1 cellular context compared by ENCODE assay signal in the genomic region with DNA sequence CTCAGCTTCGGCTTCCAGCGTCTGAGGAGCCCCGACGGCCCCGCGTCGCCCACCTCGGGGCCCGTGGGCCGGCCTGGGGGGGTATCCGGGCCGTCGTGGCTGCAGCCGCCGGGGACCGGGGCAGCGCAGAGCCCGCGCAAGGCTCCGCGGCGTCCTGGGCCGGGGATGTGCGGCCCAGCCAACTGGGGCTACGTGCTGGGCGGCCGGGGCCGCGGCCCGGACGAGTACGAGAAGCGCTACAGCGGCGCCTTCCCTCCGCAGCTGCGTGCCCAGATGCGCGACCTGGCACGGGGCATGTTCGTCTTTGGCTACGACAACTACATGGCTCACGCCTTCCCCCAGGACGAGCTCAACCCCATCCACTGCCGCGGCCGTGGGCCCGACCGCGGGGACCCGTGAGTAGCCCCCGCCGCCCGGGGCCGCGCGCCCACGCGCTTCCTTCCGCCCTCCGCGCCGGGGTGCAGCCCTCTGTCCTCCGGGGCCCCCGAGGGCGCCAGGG.
TF ChIP-seq lines count a peak whose summit lies in the region.

No MANE protein-coding gene starts in this region.

TF ChIP-seq in HepG2, 621 proteins besides CTCF, POLR2A, EP300 and RAD21 (continued from another document and continues in another):
- TF ChIP-seq, protein P1, sequence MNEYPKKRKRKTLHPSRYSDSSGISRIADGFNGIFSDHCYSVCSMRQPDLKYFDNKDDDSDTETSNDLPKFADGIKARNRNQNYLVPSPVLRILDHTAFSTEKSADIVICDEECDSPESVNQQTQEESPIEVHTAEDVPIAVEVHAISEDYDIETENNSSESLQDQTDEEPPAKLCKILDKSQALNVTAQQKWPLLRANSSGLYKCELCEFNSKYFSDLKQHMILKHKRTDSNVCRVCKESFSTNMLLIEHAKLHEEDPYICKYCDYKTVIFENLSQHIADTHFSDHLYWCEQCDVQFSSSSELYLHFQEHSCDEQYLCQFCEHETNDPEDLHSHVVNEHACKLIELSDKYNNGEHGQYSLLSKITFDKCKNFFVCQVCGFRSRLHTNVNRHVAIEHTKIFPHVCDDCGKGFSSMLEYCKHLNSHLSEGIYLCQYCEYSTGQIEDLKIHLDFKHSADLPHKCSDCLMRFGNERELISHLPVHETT (CRISPR knock-in tag; conservative IDR thresholded peaks at IDR 0.05), result no peak
- TF ChIP-seq ATF7 (IDR thresholded peaks at IDR 0.05) (no peak), ATF7 (CRISPR knock-in tag; IDR thresholded peaks at IDR 0.05) (no peak), ZNF724P (CRISPR knock-in tag; IDR thresholded peaks at IDR 0.05; ENCODE audit: borderline replicate concordance) (0 out of 2 replicates have a peak, but pooled peaks have one; percentile 21), ZEB1 (IDR thresholded peaks at IDR 0.05; ENCODE audit: insufficient replicate concordance, low read depth) (no peak), ZNF138 (CRISPR knock-in tag; IDR thresholded peaks at IDR 0.05; ENCODE audit: low read depth) (no peak), ZNF792 (CRISPR knock-in tag; IDR thresholded peaks at IDR 0.05) (no peak), TRIM24 (CRISPR knock-in tag; IDR thresholded peaks at IDR 0.05) (no peak), RFX3 (CRISPR knock-in tag; IDR thresholded peaks at IDR 0.05) (no peak), ESRRA (CRISPR knock-in tag; IDR thresholded peaks at IDR 0.05; ENCODE audit: low read depth) (no peak), NCOR1 (IDR thresholded peaks at IDR 0.05; ENCODE audit: borderline replicate concordance, low read length) (no peak), ZNF790 (CRISPR knock-in tag; IDR thresholded peaks at IDR 0.05; ENCODE audit: borderline replicate concordance) (0 out of 2 replicates have a peak, but pooled peaks have one; percentile 12), PITX1 (CRISPR knock-in tag; IDR thresholded peaks at IDR 0.05) (no peak), KDM5A (IDR thresholded peaks at IDR 0.05; ENCODE audit: borderline replicate concordance, low read length) (no peak; the same call in 1 of the 2 replicates), TMF1 (CRISPR knock-in tag; IDR thresholded peaks at IDR 0.05; ENCODE audit: low read depth) (peak; percentile 70; the same call in 1 of the 2 replicates), ZFX (CRISPR knock-in tag; IDR thresholded peaks at IDR 0.05; ENCODE audit: low read depth) (peak; percentile 78), NONO (IDR thresholded peaks at IDR 0.05) (no peak), NONO (CRISPR knock-in tag; conservative IDR thresholded peaks at IDR 0.05) (no peak), ZNF879 (CRISPR knock-in tag; IDR thresholded peaks at IDR 0.05) (no peak), HOXA3 (CRISPR knock-in tag; IDR thresholded peaks at IDR 0.05) (0 out of 2 replicates have a peak, but pooled peaks have one; percentile 7), ZNF614 (CRISPR knock-in tag; IDR thresholded peaks at IDR 0.05; ENCODE audit: borderline replicate concordance) (no peak), BRCA1 (CRISPR knock-in tag; IDR thresholded peaks at IDR 0.05) (no peak), HDAC1 (CRISPR knock-in tag; IDR thresholded peaks at IDR 0.05) (0 out of 2 replicates have a peak, but pooled peaks have one; percentile 7), ZNF264 (CRISPR knock-in tag; IDR thresholded peaks at IDR 0.05) (no peak), ZNF510 (CRISPR knock-in tag; IDR thresholded peaks at IDR 0.05; ENCODE audit: low read depth) (no peak), ZNF354B (CRISPR knock-in tag; IDR thresholded peaks at IDR 0.05) (no peak), MYC (CRISPR knock-in tag; IDR thresholded peaks at IDR 0.05; ENCODE audit: borderline replicate concordance) (peak; percentile 39; the same call in 1 of the 2 replicates), ZNF562 (CRISPR knock-in tag; IDR thresholded peaks at IDR 0.05; ENCODE audit: borderline replicate concordance) (no peak), ARNTL (CRISPR knock-in tag; IDR thresholded peaks at IDR 0.05) (no peak), GABPA (IDR thresholded peaks at IDR 0.05; ENCODE audit: low read depth, low read length) (peak; percentile 46; the same call in 1 of the 2 replicates), GABPA (CRISPR knock-in tag; IDR thresholded peaks at IDR 0.05; ENCODE audit: low read depth) (no peak), YY1 (IDR thresholded peaks at IDR 0.05; ENCODE audit: insufficient read depth, insufficient replicate concordance, low read depth, low read length) (peak; percentile 2), ETV6 (CRISPR knock-in tag; conservative IDR thresholded peaks at IDR 0.05) (no peak), IRX3 (CRISPR knock-in tag; IDR thresholded peaks at IDR 0.05; ENCODE audit: borderline replicate concordance, low read depth) (peak; percentile 40; the same call in 1 of the 2 replicates), KAT7 (CRISPR knock-in tag; IDR thresholded peaks at IDR 0.05; ENCODE audit: borderline replicate concordance) (no peak), PRMT3 (CRISPR knock-in tag; IDR thresholded peaks at IDR 0.05; ENCODE audit: borderline replicate concordance, low read depth) (no peak), ZNF713 (CRISPR knock-in tag; IDR thresholded peaks at IDR 0.05) (no peak), AGO2 (optimal IDR thresholded peaks at IDR 0.05; ENCODE audit: low read depth, low read length) (peak; percentile 55), ZFY (CRISPR knock-in tag; IDR thresholded peaks at IDR 0.05) (peak; percentile 75), MEF2D (CRISPR knock-in tag; IDR thresholded peaks at IDR 0.05) (no peak), EED (CRISPR knock-in tag; IDR thresholded peaks at IDR 0.05) (no peak), CENPT (CRISPR knock-in tag; IDR thresholded peaks at IDR 0.05; ENCODE audit: low read depth) (peak; percentile 55; the same call in 1 of the 2 replicates)
- TF ChIP-seq, protein P2, sequence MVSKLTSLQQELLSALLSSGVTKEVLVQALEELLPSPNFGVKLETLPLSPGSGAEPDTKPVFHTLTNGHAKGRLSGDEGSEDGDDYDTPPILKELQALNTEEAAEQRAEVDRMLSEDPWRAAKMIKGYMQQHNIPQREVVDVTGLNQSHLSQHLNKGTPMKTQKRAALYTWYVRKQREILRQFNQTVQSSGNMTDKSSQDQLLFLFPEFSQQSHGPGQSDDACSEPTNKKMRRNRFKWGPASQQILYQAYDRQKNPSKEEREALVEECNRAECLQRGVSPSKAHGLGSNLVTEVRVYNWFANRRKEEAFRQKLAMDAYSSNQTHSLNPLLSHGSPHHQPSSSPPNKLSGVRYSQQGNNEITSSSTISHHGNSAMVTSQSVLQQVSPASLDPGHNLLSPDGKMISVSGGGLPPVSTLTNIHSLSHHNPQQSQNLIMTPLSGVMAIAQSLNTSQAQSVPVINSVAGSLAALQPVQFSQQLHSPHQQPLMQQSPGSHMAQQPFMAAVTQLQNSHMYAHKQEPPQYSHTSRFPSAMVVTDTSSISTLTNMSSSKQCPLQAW (CRISPR knock-in tag; IDR thresholded peaks at IDR 0.05), result no peak
- TF ChIP-seq, protein P3, sequence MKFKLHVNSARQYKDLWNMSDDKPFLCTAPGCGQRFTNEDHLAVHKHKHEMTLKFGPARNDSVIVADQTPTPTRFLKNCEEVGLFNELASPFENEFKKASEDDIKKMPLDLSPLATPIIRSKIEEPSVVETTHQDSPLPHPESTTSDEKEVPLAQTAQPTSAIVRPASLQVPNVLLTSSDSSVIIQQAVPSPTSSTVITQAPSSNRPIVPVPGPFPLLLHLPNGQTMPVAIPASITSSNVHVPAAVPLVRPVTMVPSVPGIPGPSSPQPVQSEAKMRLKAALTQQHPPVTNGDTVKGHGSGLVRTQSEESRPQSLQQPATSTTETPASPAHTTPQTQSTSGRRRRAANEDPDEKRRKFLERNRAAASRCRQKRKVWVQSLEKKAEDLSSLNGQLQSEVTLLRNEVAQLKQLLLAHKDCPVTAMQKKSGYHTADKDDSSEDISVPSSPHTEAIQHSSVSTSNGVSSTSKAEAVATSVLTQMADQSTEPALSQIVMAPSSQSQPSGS (CRISPR knock-in tag; IDR thresholded peaks at IDR 0.05), result no peak
- TF ChIP-seq, protein P4, sequence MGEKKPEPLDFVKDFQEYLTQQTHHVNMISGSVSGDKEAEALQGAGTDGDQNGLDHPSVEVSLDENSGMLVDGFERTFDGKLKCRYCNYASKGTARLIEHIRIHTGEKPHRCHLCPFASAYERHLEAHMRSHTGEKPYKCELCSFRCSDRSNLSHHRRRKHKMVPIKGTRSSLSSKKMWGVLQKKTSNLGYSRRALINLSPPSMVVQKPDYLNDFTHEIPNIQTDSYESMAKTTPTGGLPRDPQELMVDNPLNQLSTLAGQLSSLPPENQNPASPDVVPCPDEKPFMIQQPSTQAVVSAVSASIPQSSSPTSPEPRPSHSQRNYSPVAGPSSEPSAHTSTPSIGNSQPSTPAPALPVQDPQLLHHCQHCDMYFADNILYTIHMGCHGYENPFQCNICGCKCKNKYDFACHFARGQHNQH (CRISPR knock-in tag; IDR thresholded peaks at IDR 0.05), result no peak
- TF ChIP-seq, protein P5, sequence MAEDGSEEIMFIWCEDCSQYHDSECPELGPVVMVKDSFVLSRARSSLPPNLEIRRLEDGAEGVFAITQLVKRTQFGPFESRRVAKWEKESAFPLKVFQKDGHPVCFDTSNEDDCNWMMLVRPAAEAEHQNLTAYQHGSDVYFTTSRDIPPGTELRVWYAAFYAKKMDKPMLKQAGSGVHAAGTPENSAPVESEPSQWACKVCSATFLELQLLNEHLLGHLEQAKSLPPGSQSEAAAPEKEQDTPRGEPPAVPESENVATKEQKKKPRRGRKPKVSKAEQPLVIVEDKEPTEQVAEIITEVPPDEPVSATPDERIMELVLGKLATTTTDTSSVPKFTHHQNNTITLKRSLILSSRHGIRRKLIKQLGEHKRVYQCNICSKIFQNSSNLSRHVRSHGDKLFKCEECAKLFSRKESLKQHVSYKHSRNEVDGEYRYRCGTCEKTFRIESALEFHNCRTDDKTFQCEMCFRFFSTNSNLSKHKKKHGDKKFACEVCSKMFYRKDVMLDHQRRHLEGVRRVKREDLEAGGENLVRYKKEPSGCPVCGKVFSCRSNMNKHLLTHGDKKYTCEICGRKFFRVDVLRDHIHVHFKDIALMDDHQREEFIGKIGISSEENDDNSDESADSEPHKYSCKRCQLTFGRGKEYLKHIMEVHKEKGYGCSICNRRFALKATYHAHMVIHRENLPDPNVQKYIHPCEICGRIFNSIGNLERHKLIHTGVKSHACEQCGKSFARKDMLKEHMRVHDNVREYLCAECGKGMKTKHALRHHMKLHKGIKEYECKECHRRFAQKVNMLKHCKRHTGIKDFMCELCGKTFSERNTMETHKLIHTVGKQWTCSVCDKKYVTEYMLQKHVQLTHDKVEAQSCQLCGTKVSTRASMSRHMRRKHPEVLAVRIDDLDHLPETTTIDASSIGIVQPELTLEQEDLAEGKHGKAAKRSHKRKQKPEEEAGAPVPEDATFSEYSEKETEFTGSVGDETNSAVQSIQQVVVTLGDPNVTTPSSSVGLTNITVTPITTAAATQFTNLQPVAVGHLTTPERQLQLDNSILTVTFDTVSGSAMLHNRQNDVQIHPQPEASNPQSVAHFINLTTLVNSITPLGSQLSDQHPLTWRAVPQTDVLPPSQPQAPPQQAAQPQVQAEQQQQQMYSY (CRISPR knock-in tag; IDR thresholded peaks at IDR 0.05), result no peak
- TF ChIP-seq, protein P6, sequence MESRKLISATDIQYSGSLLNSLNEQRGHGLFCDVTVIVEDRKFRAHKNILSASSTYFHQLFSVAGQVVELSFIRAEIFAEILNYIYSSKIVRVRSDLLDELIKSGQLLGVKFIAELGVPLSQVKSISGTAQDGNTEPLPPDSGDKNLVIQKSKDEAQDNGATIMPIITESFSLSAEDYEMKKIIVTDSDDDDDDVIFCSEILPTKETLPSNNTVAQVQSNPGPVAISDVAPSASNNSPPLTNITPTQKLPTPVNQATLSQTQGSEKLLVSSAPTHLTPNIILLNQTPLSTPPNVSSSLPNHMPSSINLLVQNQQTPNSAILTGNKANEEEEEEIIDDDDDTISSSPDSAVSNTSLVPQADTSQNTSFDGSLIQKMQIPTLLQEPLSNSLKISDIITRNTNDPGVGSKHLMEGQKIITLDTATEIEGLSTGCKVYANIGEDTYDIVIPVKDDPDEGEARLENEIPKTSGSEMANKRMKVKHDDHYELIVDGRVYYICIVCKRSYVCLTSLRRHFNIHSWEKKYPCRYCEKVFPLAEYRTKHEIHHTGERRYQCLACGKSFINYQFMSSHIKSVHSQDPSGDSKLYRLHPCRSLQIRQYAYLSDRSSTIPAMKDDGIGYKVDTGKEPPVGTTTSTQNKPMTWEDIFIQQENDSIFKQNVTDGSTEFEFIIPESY (CRISPR knock-in tag; IDR thresholded peaks at IDR 0.05), result no peak
- TF ChIP-seq, protein P7, sequence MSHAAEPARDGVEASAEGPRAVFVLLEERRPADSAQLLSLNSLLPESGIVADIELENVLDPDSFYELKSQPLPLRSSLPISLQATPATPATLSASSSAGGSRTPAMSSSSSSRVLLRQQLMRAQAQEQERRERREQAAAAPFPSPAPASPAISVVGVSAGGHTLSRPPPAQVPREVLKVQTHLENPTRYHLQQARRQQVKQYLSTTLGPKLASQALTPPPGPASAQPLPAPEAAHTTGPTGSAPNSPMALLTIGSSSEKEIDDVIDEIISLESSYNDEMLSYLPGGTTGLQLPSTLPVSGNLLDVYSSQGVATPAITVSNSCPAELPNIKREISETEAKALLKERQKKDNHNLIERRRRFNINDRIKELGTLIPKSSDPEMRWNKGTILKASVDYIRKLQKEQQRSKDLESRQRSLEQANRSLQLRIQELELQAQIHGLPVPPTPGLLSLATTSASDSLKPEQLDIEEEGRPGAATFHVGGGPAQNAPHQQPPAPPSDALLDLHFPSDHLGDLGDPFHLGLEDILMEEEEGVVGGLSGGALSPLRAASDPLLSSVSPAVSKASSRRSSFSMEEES (CRISPR knock-in tag; IDR thresholded peaks at IDR 0.05), result no peak
- TF ChIP-seq, protein P8, sequence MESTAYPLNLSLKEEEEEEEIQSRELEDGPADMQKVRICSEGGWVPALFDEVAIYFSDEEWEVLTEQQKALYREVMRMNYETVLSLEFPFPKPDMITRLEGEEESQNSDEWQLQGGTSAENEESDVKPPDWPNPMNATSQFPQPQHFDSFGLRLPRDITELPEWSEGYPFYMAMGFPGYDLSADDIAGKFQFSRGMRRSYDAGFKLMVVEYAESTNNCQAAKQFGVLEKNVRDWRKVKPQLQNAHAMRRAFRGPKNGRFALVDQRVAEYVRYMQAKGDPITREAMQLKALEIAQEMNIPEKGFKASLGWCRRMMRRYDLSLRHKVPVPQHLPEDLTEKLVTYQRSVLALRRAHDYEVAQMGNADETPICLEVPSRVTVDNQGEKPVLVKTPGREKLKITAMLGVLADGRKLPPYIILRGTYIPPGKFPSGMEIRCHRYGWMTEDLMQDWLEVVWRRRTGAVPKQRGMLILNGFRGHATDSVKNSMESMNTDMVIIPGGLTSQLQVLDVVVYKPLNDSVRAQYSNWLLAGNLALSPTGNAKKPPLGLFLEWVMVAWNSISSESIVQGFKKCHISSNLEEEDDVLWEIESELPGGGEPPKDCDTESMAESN (CRISPR knock-in tag; conservative IDR thresholded peaks at IDR 0.05), result peak; percentile 23; the same call in 1 of the 2 replicates
- TF ChIP-seq, protein P9, sequence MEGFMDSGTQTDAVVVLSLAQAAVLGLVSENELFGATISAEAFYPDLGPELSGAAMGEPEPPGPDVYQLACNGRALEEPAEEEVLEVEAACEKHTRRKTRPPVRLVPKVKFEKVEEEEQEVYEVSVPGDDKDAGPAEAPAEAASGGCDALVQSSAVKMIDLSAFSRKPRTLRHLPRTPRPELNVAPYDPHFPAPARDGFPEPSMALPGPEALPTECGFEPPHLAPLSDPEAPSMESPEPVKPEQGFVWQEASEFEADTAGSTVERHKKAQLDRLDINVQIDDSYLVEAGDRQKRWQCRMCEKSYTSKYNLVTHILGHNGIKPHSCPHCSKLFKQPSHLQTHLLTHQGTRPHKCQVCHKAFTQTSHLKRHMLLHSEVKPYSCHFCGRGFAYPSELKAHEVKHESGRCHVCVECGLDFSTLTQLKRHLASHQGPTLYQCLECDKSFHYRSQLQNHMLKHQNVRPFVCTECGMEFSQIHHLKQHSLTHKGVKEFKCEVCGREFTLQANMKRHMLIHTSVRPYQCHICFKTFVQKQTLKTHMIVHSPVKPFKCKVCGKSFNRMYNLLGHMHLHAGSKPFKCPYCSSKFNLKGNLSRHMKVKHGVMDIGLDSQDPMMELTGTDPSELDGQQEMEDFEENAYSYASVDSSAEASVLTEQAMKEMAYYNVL (CRISPR knock-in tag; IDR thresholded peaks at IDR 0.05; ENCODE audit: borderline replicate concordance), result no peak
